In genomic region chr6:4136354-4136831, GRCh38 we compare ENCODE assay signal across 7 cellular contexts. TPM values are rescaled to one million over a fixed set of nuclear protein-coding genes. Genes with fewer than 3 reads are reported as not detected.
DNase-seq lines count a peak whose midpoint lies in the region; ATAC-seq lines count a peak whose summit lies in the region.

No MANE protein-coding gene starts in this region.

- H3K27ac Mint-ChIP-seq in activated naive CD4-positive, alpha-beta T cell treated with anti-CD3 and anti-CD28 coated beads, Interleukin-2, amount 50 U/mL, for 72 hours = peak overlapping the region; percentile 17 to 88
- H3K27ac Mint-ChIP-seq in stimulated activated naive B cell treated with anti-CD40 and anti-IgM and Interleukin-4, amounts not matched to agents 10 μg/mL and 1 μg/mL and 100 μg/mL, for 72 hours = peak overlapping the region; percentile 67

- no peaks in the 10 kb centered on the region for H3K9me3 Mint-ChIP-seq in activated naive CD4-positive, alpha-beta T cell treated with anti-CD3 and anti-CD28 coated beads, Interleukin-2, amount 50 U/mL, for 72 hours
- no peaks in the 10 kb centered on the region for H3K9me3 Mint-ChIP-seq in stimulated activated naive B cell treated with anti-CD40 and anti-IgM and Interleukin-4, amounts not matched to agents 10 μg/mL and 1 μg/mL and 100 μg/mL, for 72 hours

- no peak for ATAC-seq in activated naive CD4-positive, alpha-beta T cell treated with anti-CD3 and anti-CD28 coated beads, Interleukin-2, amount 50 U/mL, for 72 hours
- no peak for ATAC-seq in stimulated activated naive B cell treated with anti-CD40 and anti-IgM and Interleukin-4, amounts not matched to agents 10 μg/mL and 1 μg/mL and 100 μg/mL, for 72 hours (replicated peaks)

- H3K4me3 ChIP-seq in HUES6 (ENCODE audit: low read depth, low read length) = peak overlapping the region; percentile 66
- peak overlapping the region; percentile 73 for H3K4me3 ChIP-seq in iPS-18c (ENCODE audit: insufficient read depth, low read depth, low read length)

- DNase-seq in activated naive CD4-positive, alpha-beta T cell treated with anti-CD3 and anti-CD28 coated beads, Interleukin-2, amount 50 U/mL, for 72 hours (ENCODE audit: low spot score in 2 of 2) = no peak
- no peak for DNase-seq in stimulated activated naive B cell treated with anti-CD40 and anti-IgM and Interleukin-4, amounts not matched to agents 10 μg/mL and 1 μg/mL and 100 μg/mL, for 72 hours
- DNase-seq in cerebellar cortex (ENCODE audit: low spot score) (no peak), GDM1 (lab: John Stamatoyannopoulos, UW) (no peak), medulla oblongata (ENCODE audit: extremely low spot score) (no peak)

- peaks cover 14% of the 10 kb centered on the region for H3K4me1 ChIP-seq in HUES6 (ENCODE audit: control insufficient read depth, insufficient read depth, low read length)

- H3K27ac ChIP-seq in HUES6 (ENCODE audit: low read depth, low read length) = no peak overlapping the region

- peaks cover 19 to 22% of the 10 kb centered on the region in 2 donors for H3K36me3 Mint-ChIP-seq in activated naive CD4-positive, alpha-beta T cell treated with anti-CD3 and anti-CD28 coated beads, Interleukin-2, amount 50 U/mL, for 72 hours
- H3K36me3 Mint-ChIP-seq in stimulated activated naive B cell treated with anti-CD40 and anti-IgM and Interleukin-4, amounts not matched to agents 10 μg/mL and 1 μg/mL and 100 μg/mL, for 72 hours = peaks cover 16 to 17% of the 10 kb centered on the region in 2 donors

- H3K27me3 Mint-ChIP-seq in stimulated activated naive B cell treated with anti-CD40 and anti-IgM and Interleukin-4, amounts not matched to agents 10 μg/mL and 1 μg/mL and 100 μg/mL, for 72 hours = no peaks in the 10 kb centered on the region

- H3K4me3 Mint-ChIP-seq in stimulated activated naive B cell treated with anti-CD40 and anti-IgM and Interleukin-4, amounts not matched to agents 10 μg/mL and 1 μg/mL and 100 μg/mL, for 72 hours = peak overlapping the region; percentile 83 to 90

- peaks cover 6% of the 10 kb centered on the region for H3K9me3 ChIP-seq in HUES6 (ENCODE audit: control insufficient read depth, insufficient read depth, low read depth, low read length)
- H3K9me3 ChIP-seq in iPS-18c (ENCODE audit: control insufficient read depth, insufficient read depth, low read length) = no peaks in the 10 kb centered on the region

- H3K4me1 Mint-ChIP-seq in stimulated activated naive B cell treated with anti-CD40 and anti-IgM and Interleukin-4, amounts not matched to agents 10 μg/mL and 1 μg/mL and 100 μg/mL, for 72 hours = peaks cover 14 to 23% of the 10 kb centered on the region in 2 donors

- H3K36me3 ChIP-seq in HUES6 (ENCODE audit: control insufficient read depth, insufficient read depth, low read length) = peaks cover 14% of the 10 kb centered on the region

- peak overlapping the region; percentile 70 for H3K9ac ChIP-seq in HUES6 (ENCODE audit: low read length)

- no peaks in the 10 kb centered on the region for H3K27me3 ChIP-seq in HUES6 (ENCODE audit: control insufficient read depth, insufficient read depth, low read length)

RNA-seq across cellular contexts. Expression of gene ECI2, which starts 1.0 kb away (rescaled TPM):
- total RNA-seq in activated naive CD4-positive, alpha-beta T cell treated with anti-CD3 and anti-CD28 coated beads, Interleukin-2, amount 50 U/mL, for 72 hours = 10 to 100 TPM; 44.7 to 50.0 TPM

RNA-seq across cellular contexts. Expression of gene FAM217A, which starts 57.5 kb away (rescaled TPM):
- not detected for total RNA-seq in activated naive CD4-positive, alpha-beta T cell treated with anti-CD3 and anti-CD28 coated beads, Interleukin-2, amount 50 U/mL, for 72 hours
